18 cellular contexts compared by ENCODE assay signal in the genomic region with DNA sequence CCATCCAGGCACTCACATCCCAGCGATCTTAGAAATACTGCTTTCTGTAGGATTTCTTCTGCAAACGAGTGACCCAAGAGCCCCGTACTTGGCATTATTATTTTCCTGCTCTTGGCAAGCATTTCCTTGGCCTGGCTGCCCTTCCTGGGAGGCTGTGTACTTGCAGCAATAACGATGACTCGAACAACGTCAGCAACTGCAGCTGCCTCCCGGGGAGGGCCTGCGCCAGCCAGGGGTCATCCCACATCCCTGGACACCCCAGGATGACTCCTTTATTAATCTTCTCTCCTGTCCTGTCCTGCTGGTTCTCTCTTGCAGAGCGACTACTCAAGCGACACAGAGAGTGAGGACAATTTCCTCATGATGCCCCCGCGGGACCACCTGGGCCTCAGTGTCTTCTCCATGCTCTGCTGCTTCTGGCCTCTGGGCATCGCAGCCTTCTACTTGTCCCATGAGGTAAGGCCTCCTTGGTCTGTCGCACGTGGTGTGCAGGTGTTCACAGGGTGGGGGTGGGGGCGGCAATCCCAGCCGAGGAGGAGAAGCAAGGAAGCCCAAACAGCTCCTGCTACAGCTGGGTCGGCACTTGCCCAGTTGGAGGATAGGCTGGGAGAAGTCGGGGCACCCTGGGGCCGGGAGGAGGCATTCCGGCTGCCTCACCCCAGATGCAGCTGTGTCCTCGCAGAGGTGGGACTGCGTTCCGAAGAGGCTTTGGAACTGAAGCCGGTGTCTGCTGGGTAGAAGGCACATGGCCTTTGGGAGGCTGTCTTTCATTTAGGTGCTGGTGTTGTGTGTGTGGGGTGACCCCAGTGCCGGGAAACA.
A peak's percentile ranks its signal among the peaks of the same experiment; 100 is the strongest.
DNase-seq lines count a peak whose midpoint lies in the region; ATAC-seq and TF ChIP-seq lines count a peak whose summit lies in the region.
"Had no signal": no experiment of that assay in that cellular context is flagged by ENCODE, and none has a peak within 500 bp of the region (broad histone marks: within the 10 kb centered on the region; RNA-seq: fewer than 3 reads in every experiment).

No MANE protein-coding gene starts in this region.

- H3K4me2 ChIP-seq in OCI-LY7 (ENCODE audit: low read length): peak overlapping the region; percentile 7; the same call in 1 of the 2 replicates

- ATAC-seq in HG03460 (IDR thresholded peaks at IDR 0.05; ENCODE audit: unreplicated experiment): no peak
- ATAC-seq: naive thymus-derived CD4-positive, alpha-beta T cell had no signal

- POLR2A ChIA-PET in OCI-LY7 (lab: Charles Lee): no interaction called here

- no TSS peak for BruUV-seq in OCI-LY7 (replicated peaks; lab: Mats Ljungman, UMichigan)

- TF ChIP-seq CTCF in OCI-LY7 (conservative IDR thresholded peaks at IDR 0.05; ENCODE audit: low read length): no peak
- TF ChIP-seq CTCF in fibroblast of pulmonary artery (IDR thresholded peaks at IDR 0.05; ENCODE audit: low read length, missing control alignments): no peak

- H3K79me2 ChIP-seq in OCI-LY7 (ENCODE audit: insufficient read depth, low read depth, low read length): no peaks in the 10 kb centered on the region

- H4K20me1 ChIP-seq in OCI-LY7 (ENCODE audit: insufficient read depth, low read length): no peaks in the 10 kb centered on the region

- H3K9me2 ChIP-seq in OCI-LY7 (ENCODE audit: insufficient read depth, low read length): no peaks in the 10 kb centered on the region

- CTCF ChIA-PET in OCI-LY7 (lab: Charles Lee; ENCODE audit: unreplicated experiment): no interaction called here

- peaks cover 9% of the 10 kb centered on the region for H3K4me1 ChIP-seq in OCI-LY7 (ENCODE audit: insufficient read depth, low read length, poor library complexity, severe bottlenecking)
- H3K4me1 ChIP-seq: esophagus squamous epithelium had no signal

- DNase-seq in G401 (ENCODE audit: low spot score): peak; percentile 40
- DNase-seq in OCI-LY7 (ENCODE audit: low spot score): peak; percentile 24
- peak; percentile 40 for DNase-seq in fibroblast of pulmonary artery (ENCODE audit: low read depth)
- DNase-seq in renal cortical epithelial cell (ENCODE audit: low read depth): peak; percentile 41
- no peak for DNase-seq in CD1c-positive myeloid dendritic cell (ENCODE audit: extremely low spot score)
- no peak for DNase-seq in SHP77 treated with DMSO at 0.1 percent for 48 hours (lab: John Stamatoyannopoulos, UW)
- no peak for DNase-seq in T-helper 9 cell
- DNase-seq: activated naive CD4-positive, alpha-beta T cell treated with anti-CD3 and anti-CD28 coated beads, Interleukin-2, amount 10 ng/mL, durations not matched to agents 7 days and 5 days; Calu3; esophagus squamous epithelium; islet precursor cell; KG1; naive thymus-derived CD4-positive, alpha-beta T cell; NCI-H774; SIG-M5 had no signal

- no peaks in the 10 kb centered on the region for H3K9me3 ChIP-seq in OCI-LY7 (ENCODE audit: low read length)
- H3K9me3 ChIP-seq: esophagus squamous epithelium had no signal

- no peaks in the 10 kb centered on the region for H3K36me3 ChIP-seq in OCI-LY7 (ENCODE audit: insufficient read depth, low read length)
- H3K36me3 ChIP-seq: esophagus squamous epithelium had no signal

- intact Hi-C loops in OCI-LY7 (cut with micrococcal nuclease; ENCODE audit: unreplicated experiment): no loop called here

- in situ Hi-C loops in G401 (cut with HindIII; ENCODE audit: low sequenced_read_pairs): no loop called here

- H3K4me3 ChIP-seq in OCI-LY7 (ENCODE audit: low read depth, low read length, poor library complexity, severe bottlenecking) (no peak overlapping the region), fibroblast of pulmonary artery (replicated peaks; ENCODE audit: low read depth, low read length) (no peak overlapping the region)
- H3K4me3 ChIP-seq: coronary artery, esophagus squamous epithelium, skin epidermis had no signal

- H2AFZ ChIP-seq in OCI-LY7 (ENCODE audit: low read length): no peak overlapping the region

- no peak overlapping the region for H3K27ac ChIP-seq in OCI-LY7 (ENCODE audit: low read depth, low read length, poor library complexity, severe bottlenecking)
- H3K27ac ChIP-seq: coronary artery, esophagus squamous epithelium, skin epidermis had no signal

Comparison
In these comparisons a context has a peak if more than half of its experiments do, and no peak if none do; other contexts are left out.
1. DNase-seq: peak in G401 (single experiment), OCI-LY7 (single experiment), fibroblast of pulmonary artery (single experiment) and renal cortical epithelial cell (single experiment); none in CD1c-positive myeloid dendritic cell (single experiment), SHP77 treated with DMSO at 0.1 percent for 48 hours (single experiment) and T-helper 9 cell (single experiment).